ENCODE assay signal across 20 cellular contexts in the genomic region with DNA sequence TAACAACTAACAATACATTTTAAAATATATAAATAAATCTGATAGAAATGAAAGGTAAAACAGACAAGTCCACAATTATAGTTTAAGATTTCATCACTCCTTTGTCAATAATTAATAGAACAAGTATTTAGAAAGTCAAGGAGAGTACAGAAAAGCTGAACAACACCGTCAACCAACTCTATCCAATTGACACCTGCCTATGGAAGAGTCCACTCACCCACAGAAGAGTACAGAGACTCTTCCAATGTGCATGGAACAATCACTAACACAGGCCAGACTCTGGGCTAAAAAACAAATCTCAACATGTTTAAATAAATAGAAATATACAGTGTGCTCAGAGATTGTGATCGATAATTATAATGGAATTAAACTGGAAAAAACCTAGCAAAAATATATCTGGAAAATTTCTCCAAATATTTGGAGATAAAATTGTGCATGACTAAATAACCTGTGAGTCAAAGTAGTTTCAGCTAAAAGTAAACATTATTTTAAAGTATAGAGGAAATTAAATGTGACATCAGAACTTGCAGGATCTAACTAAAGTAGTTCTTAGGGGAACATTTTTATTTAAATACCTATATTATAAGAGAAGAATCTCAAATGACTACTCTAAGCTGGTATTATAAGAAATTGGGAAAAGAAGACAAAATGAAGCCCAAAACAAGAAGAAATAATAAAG.
DNase-seq lines count a peak whose midpoint lies in the region; ATAC-seq, FAIRE-seq and TF ChIP-seq lines count a peak whose summit lies in the region.
"Had no signal": no experiment of that assay in that cellular context is flagged by ENCODE, and none has a peak within 500 bp of the region (broad histone marks: within the 10 kb centered on the region; RNA-seq: fewer than 3 reads in every experiment).

No MANE protein-coding gene starts in this region.

- TF ChIP-seq CTCF in MCF 10A (IDR thresholded peaks at IDR 0.05; ENCODE audit: unreplicated experiment) (no peak), mammary epithelial cell (conservative IDR thresholded peaks at IDR 0.05 in 1 of 2, IDR thresholded peaks at IDR 0.05 in 1 of 2; ENCODE audit: extremely low read depth in 1 of 2, insufficient read depth in 1 of 2, low read depth in 1 of 2, low read length in 2 of 2) (no peak), bronchial epithelial cell (IDR thresholded peaks at IDR 0.05; ENCODE audit: insufficient read depth, low read length, severe bottlenecking) (no peak), right lobe of liver (IDR thresholded peaks at IDR 0.05) (no peak)

- no peaks in the 10 kb centered on the region for H4K20me1 ChIP-seq in mammary epithelial cell (ENCODE audit: insufficient read depth, low read length)
- H4K20me1 ChIP-seq: BLaER1 had no signal

- ATAC-seq in right lobe of liver (peak; percentile 80 to 88 (median 86)), HG03196 (IDR thresholded peaks at IDR 0.05; ENCODE audit: unreplicated experiment) (no peak)
- ATAC-seq: HCT116 had no signal

- no peak overlapping the region for H2AFZ ChIP-seq in mammary epithelial cell (ENCODE audit: low read depth, low read length)

- in situ Hi-C loops in mammary epithelial cell (cut with MboI; ENCODE audit: low sequenced_read_pairs in 2 of 2), result no loop called here

- H3K4me1 ChIP-seq in mammary epithelial cell (ENCODE audit: insufficient read depth, low read length), result peaks cover 13% of the 10 kb centered on the region
- peaks cover 0 to 16% (median 4%) of the 10 kb centered on the region in 4 donors for H3K4me1 ChIP-seq in right lobe of liver
- H3K4me1 ChIP-seq: BLaER1 had no signal

- 89% methylated on average over 2 of the region's 2 CpGs for WGBS in mammary epithelial cell (ENCODE audit: low coverage, missing lambda C conversion rate)
- 55% methylated on average over 2 of the region's 2 CpGs for whole genome bisulfite sequencing in right lobe of liver (ENCODE audit: insufficient coverage, low coverage, low lambda C conversion rate, missing lambda C conversion rate)

- DNase-seq in MCF 10A (ENCODE audit: unreplicated experiment) (no peak), mammary epithelial cell (no peak), bronchial epithelial cell (ENCODE audit: low read depth) (peak; percentile 55), right lobe of liver (no peak), frontal cortex (ENCODE audit: low spot score in 2 of 2) (no peak)
- DNase-seq in stimulated activated CD4-positive, alpha-beta T cell treated with anti-CD3 and anti-CD28 coated beads, Interleukin-12 subunit alpha, Interleukin-12 subunit beta, amount 100 ng/mL, for 4 hours, result no peak
- DNase-seq: 8988T; CD4-positive, alpha-beta memory T cell; DMS153; DMS79; GDM1; GOT3; H7; HFFc6 had no signal

- dilution Hi-C loops in mammary epithelial cell (cut with HindIII; ENCODE audit: low sequenced_read_pairs), result no loop called here

- H3K27me3 ChIP-seq in mammary epithelial cell (ENCODE audit: insufficient read depth, low read length) (no peaks in the 10 kb centered on the region), bronchial epithelial cell (ENCODE audit: control insufficient read depth, insufficient read depth, low read length) (no peaks in the 10 kb centered on the region), right lobe of liver (no peaks in the 10 kb centered on the region)
- H3K27me3 ChIP-seq: BLaER1 had no signal

- POLR2A ChIA-PET in MCF 10A (lab: Yijun Ruan, JAX), result interaction anchor here (0.9 to 1.3 kb wide), 3 partner anchors 111 to 200 kb away, joined by 4 to 5 read pairs (median 4); no protein-coding TSS in a partner anchor

- H3K36me3 ChIP-seq in mammary epithelial cell (ENCODE audit: insufficient read depth, low read length) (no peaks in the 10 kb centered on the region), bronchial epithelial cell (ENCODE audit: control insufficient read depth, insufficient read depth, low read length) (no peaks in the 10 kb centered on the region), right lobe of liver (no peaks in the 10 kb centered on the region)
- H3K36me3 ChIP-seq: BLaER1 had no signal

- H3K27ac ChIP-seq in mammary epithelial cell (ENCODE audit: insufficient read depth, low read depth, low read length), result no peak overlapping the region
- peak overlapping the region in 2 of 3 donors; percentile 30 to 63 for H3K27ac ChIP-seq in right lobe of liver
- H3K27ac ChIP-seq: BLaER1 had no signal

- no peak overlapping the region for H3K4me2 ChIP-seq in mammary epithelial cell (ENCODE audit: insufficient read depth, low read depth, low read length)
- H3K4me2 ChIP-seq: BLaER1 had no signal

- H3K4me3 ChIP-seq in mammary epithelial cell (replicated peaks in 1 of 3; ENCODE audit: insufficient read depth in 1 of 3, low read depth in 2 of 3, low read length in 3 of 3) (no peak overlapping the region), bronchial epithelial cell (ENCODE audit: low read depth, low read length) (no peak overlapping the region), right lobe of liver (no peak overlapping the region)
- H3K4me3 ChIP-seq: BLaER1 had no signal

- BruUV-seq in MCF 10A (replicated peaks; lab: Mats Ljungman, UMichigan), result no TSS peak
- no TSS peak for BruUV-seq in mammary epithelial cell (replicated peaks; lab: Mats Ljungman, UMichigan)

- H3K79me2 ChIP-seq in mammary epithelial cell (ENCODE audit: insufficient read depth, low read length), result no peaks in the 10 kb centered on the region

- no peak for TF ChIP-seq POLR2A in right lobe of liver (IDR thresholded peaks at IDR 0.05)

- no peaks in the 10 kb centered on the region for H3K27me3 Mint-ChIP-seq in MCF 10A (ENCODE audit: insufficient read depth, unreplicated experiment)

- intact Hi-C loops in MCF 10A (cut with micrococcal nuclease), result no loop called here
- intact Hi-C loops in mammary epithelial cell (cut with micrococcal nuclease), result no loop called here
- intact Hi-C loops in right lobe of liver (cut with DNase I), result no loop called here

- H3K9me3 Mint-ChIP-seq in MCF 10A (ENCODE audit: unreplicated experiment), result no peaks in the 10 kb centered on the region
- H3K9me3 Mint-ChIP-seq: HFFc6 had no signal

- CTCF ChIA-PET in MCF 10A (lab: Yijun Ruan, JAX) (interaction anchor here (0.6 kb wide), 1 partner anchor 85 kb away, joined by 5 read pairs; no protein-coding TSS in a partner anchor), mammary epithelial cell (lab: Charles Lee; ENCODE audit: low non-redundant PET) (no interaction called here)

- H3K27ac Mint-ChIP-seq in MCF 10A (ENCODE audit: low read depth, unreplicated experiment), result peak overlapping the region; percentile 70
- H3K27ac Mint-ChIP-seq: CD14-positive monocyte; CD4-positive, alpha-beta memory T cell; HFFc6 had no signal

- H3K9me3 ChIP-seq in mammary epithelial cell (replicated peaks; ENCODE audit: insufficient read depth, low read length) (no peaks in the 10 kb centered on the region), right lobe of liver (no peaks in the 10 kb centered on the region)
- H3K9me3 ChIP-seq: BLaER1 had no signal

- no peaks in the 10 kb centered on the region for H3K36me3 Mint-ChIP-seq in MCF 10A (ENCODE audit: insufficient read depth, unreplicated experiment)
- H3K36me3 Mint-ChIP-seq: CD14-positive monocyte; CD4-positive, alpha-beta memory T cell had no signal

- H3K4me3 Mint-ChIP-seq in MCF 10A (ENCODE audit: unreplicated experiment), result no peak overlapping the region
- H3K4me3 Mint-ChIP-seq: CD14-positive monocyte; CD4-positive, alpha-beta memory T cell; HFFc6 had no signal

- peaks cover 8% of the 10 kb centered on the region for H3K4me1 Mint-ChIP-seq in MCF 10A (ENCODE audit: insufficient read depth, unreplicated experiment)
- H3K4me1 Mint-ChIP-seq: CD14-positive monocyte; CD4-positive, alpha-beta memory T cell had no signal

- no peak overlapping the region for H3K9ac ChIP-seq in mammary epithelial cell (ENCODE audit: insufficient read depth, low read length)
- H3K9ac ChIP-seq: BLaER1 had no signal

- FAIRE-seq in bronchial epithelial cell (lab: Jason Lieb, UNC) (no peak), frontal cortex (lab: Jason Lieb, UNC) (no peak)
- FAIRE-seq: GM12892, HTR-8/SVneo had no signal
